Comparison of ENCODE assay signal across 1 cellular context in genomic region chr16:31145398-31145990, GRCh38.
A peak's percentile ranks its signal among the peaks of the same experiment; 100 is the strongest.
TF ChIP-seq lines count a peak whose summit lies in the region.

No MANE protein-coding gene starts in this region.

TF ChIP-seq in K562, 482 proteins besides CTCF, POLR2A, EP300 and RAD21:
- no peak for TF ChIP-seq PBX2 (CRISPR knock-in tag; IDR thresholded peaks at IDR 0.05; ENCODE audit: low read depth)
- TF ChIP-seq PBX2 (tag; conservative IDR thresholded peaks at IDR 0.05; ENCODE audit: low read depth) = no peak
- no peak for TF ChIP-seq ATF3 (IDR thresholded peaks at IDR 0.05)
- TF ChIP-seq ATF3 (CRISPR knock-in tag; conservative IDR thresholded peaks at IDR 0.05) = no peak
- no peak for TF ChIP-seq BCOR (IDR thresholded peaks at IDR 0.05)
- peak; percentile 70 for TF ChIP-seq CEBPB (tag; IDR thresholded peaks at IDR 0.05)
